Comparison of ENCODE assay signal across 10 cellular contexts in genomic region chr4:94338681-94339351, GRCh38. TPM values are rescaled to one million over a fixed set of nuclear protein-coding genes. Genes with fewer than 3 reads are reported as not detected.
DNase-seq lines count a peak whose midpoint lies in the region; ATAC-seq and TF ChIP-seq lines count a peak whose summit lies in the region.
"Had no signal": no experiment of that assay in that cellular context is flagged by ENCODE, and none has a peak within 500 bp of the region (broad histone marks: within the 10 kb centered on the region; RNA-seq: fewer than 3 reads in every experiment).

No MANE protein-coding gene starts in this region.

- no peaks in the 10 kb centered on the region for H3K9me3 Mint-ChIP-seq in activated CD4-positive, alpha-beta memory T cell treated with anti-CD3 and anti-CD28 coated beads for 36 hours
- no peaks in the 10 kb centered on the region for H3K9me3 Mint-ChIP-seq in Caco-2 (ENCODE audit: unreplicated experiment)
- no peaks in the 10 kb centered on the region for H3K9me3 Mint-ChIP-seq in glutamatergic neuron (ENCODE audit: unreplicated experiment)

- TF ChIP-seq CTCF in Caco-2 (IDR thresholded peaks at IDR 0.05; ENCODE audit: insufficient read depth in 1 of 2, low read depth in 1 of 2, low read length in 1 of 2, severe bottlenecking in 1 of 2, unreplicated experiment in 1 of 2) (no peak), heart right ventricle (IDR thresholded peaks at IDR 0.05) (no peak), glutamatergic neuron (IDR thresholded peaks at IDR 0.05; ENCODE audit: partially characterized antibody, unreplicated experiment) (no peak)

- POLR2A ChIA-PET in activated CD4-positive, alpha-beta memory T cell treated with anti-CD3 and anti-CD28 coated beads for 36 hours (lab: Charles Lee): interaction anchor here (1.2 kb wide), 1 partner anchor 10 kb away, joined by 8 read pairs; no protein-coding TSS in a partner anchor
- POLR2A ChIA-PET in Caco-2 (lab: Charles Lee): no interaction called here

- WGBS in heart right ventricle, 2 donors: 70 to 74% methylated on average over 4 of the region's 4 CpGs

- no peak overlapping the region for H3K27ac ChIP-seq in heart right ventricle
- H3K27ac ChIP-seq: left lung had no signal

- peak overlapping the region; percentile 48 for H3K4me3 Mint-ChIP-seq in activated CD4-positive, alpha-beta memory T cell treated with anti-CD3 and anti-CD28 coated beads for 36 hours
- no peak overlapping the region for H3K4me3 Mint-ChIP-seq in Caco-2 (ENCODE audit: unreplicated experiment)
- no peak overlapping the region for H3K4me3 Mint-ChIP-seq in glutamatergic neuron (ENCODE audit: unreplicated experiment)

- H3K9me3 ChIP-seq in Caco-2 (no peaks in the 10 kb centered on the region), heart right ventricle (no peaks in the 10 kb centered on the region)
- H3K9me3 ChIP-seq: left lung had no signal

- CTCF ChIA-PET in activated CD4-positive, alpha-beta memory T cell treated with anti-CD3 and anti-CD28 coated beads for 36 hours (lab: Charles Lee): interaction anchor here (0.9 to 2.3 kb wide), 4 partner anchors 10 to 68 kb away, joined by 3 to 8 read pairs (median 4); no protein-coding TSS in a partner anchor
- CTCF ChIA-PET in Caco-2 (lab: Charles Lee): interaction anchor here (0.6 kb wide), 1 partner anchor 36 kb away, joined by 3 read pairs; no protein-coding TSS in a partner anchor

- H3K4me1 ChIP-seq in Caco-2: peaks cover 15% of the 10 kb centered on the region
- H3K4me1 ChIP-seq in heart right ventricle: peaks cover 0 to 15% (median 6%) of the 10 kb centered on the region in 9 donors
- H3K4me1 ChIP-seq: left lung had no signal

- ATAC-seq in GM19328 (IDR thresholded peaks at IDR 0.05; ENCODE audit: unreplicated experiment): peak; percentile 65
- ATAC-seq in HG03045 (IDR thresholded peaks at IDR 0.05; ENCODE audit: unreplicated experiment): peak; percentile 61
- no peak for ATAC-seq in heart right ventricle

- DNase-seq in GDM1 (lab: John Stamatoyannopoulos, UW) (peak; percentile 14), Caco-2 (no peak), heart right ventricle (no peak), glutamatergic neuron (no peak), COR-L47 (lab: John Stamatoyannopoulos, UW) (no peak)
- DNase-seq in activated CD4-positive, alpha-beta memory T cell treated with anti-CD3 and anti-CD28 coated beads for 36 hours: no peak
- DNase-seq: DMS153, left lung had no signal

- H3K36me3 ChIP-seq in Caco-2 (ENCODE audit: control insufficient read depth, insufficient read depth, low read length) (no peaks in the 10 kb centered on the region), heart right ventricle (no peaks in the 10 kb centered on the region)
- H3K36me3 ChIP-seq: left lung had no signal

- no TSS peak for BruUV-seq in Caco-2 (replicated peaks; lab: Mats Ljungman, UMichigan)

- H3K4me3 ChIP-seq in Caco-2 (ENCODE audit: low read depth, low read length) (no peak overlapping the region), heart right ventricle (no peak overlapping the region)
- H3K4me3 ChIP-seq: left lung had no signal

- no peaks in the 10 kb centered on the region for H3K27me3 ChIP-seq in Caco-2 (replicated peaks; ENCODE audit: control insufficient read depth, insufficient read depth, low read length)
- H3K27me3 ChIP-seq in heart right ventricle: no peaks in the 10 kb centered on the region
- H3K27me3 ChIP-seq: left lung had no signal

- H3K27ac Mint-ChIP-seq in activated CD4-positive, alpha-beta memory T cell treated with anti-CD3 and anti-CD28 coated beads for 36 hours: peak overlapping the region; percentile 78
- no peak overlapping the region for H3K27ac Mint-ChIP-seq in Caco-2 (ENCODE audit: unreplicated experiment)
- no peak overlapping the region for H3K27ac Mint-ChIP-seq in glutamatergic neuron (ENCODE audit: unreplicated experiment)

- H3K36me3 Mint-ChIP-seq in activated CD4-positive, alpha-beta memory T cell treated with anti-CD3 and anti-CD28 coated beads for 36 hours: no peaks in the 10 kb centered on the region
- H3K36me3 Mint-ChIP-seq in Caco-2 (ENCODE audit: insufficient read depth, unreplicated experiment): no peaks in the 10 kb centered on the region
- no peaks in the 10 kb centered on the region for H3K36me3 Mint-ChIP-seq in glutamatergic neuron (ENCODE audit: unreplicated experiment)

- no peaks in the 10 kb centered on the region for H3K27me3 Mint-ChIP-seq in activated CD4-positive, alpha-beta memory T cell treated with anti-CD3 and anti-CD28 coated beads for 36 hours
- H3K27me3 Mint-ChIP-seq in Caco-2 (ENCODE audit: insufficient read depth, unreplicated experiment): no peaks in the 10 kb centered on the region
- H3K27me3 Mint-ChIP-seq in glutamatergic neuron (ENCODE audit: unreplicated experiment): no peaks in the 10 kb centered on the region

- intact Hi-C loops in activated CD4-positive, alpha-beta memory T cell treated with anti-CD3 and anti-CD28 coated beads for 36 hours (cut with micrococcal nuclease): loop anchor here (1.0 to 5.0 kb wide), 4 partner anchors 10 to 132 kb away; partner anchors contain the start of genes PDLIM5 and SMARCAD1
- intact Hi-C loops in Caco-2 (cut with micrococcal nuclease; ENCODE audit: unreplicated experiment): no loop called here
- intact Hi-C loops in heart right ventricle (cut with DNase I): loop anchor here in 3 of 10 donors (10.0 kb wide), 2 partner anchors 46 to 396 kb away; no protein-coding TSS in a partner anchor

- peaks cover 19% of the 10 kb centered on the region for H3K4me1 Mint-ChIP-seq in activated CD4-positive, alpha-beta memory T cell treated with anti-CD3 and anti-CD28 coated beads for 36 hours (ENCODE audit: low read depth)
- H3K4me1 Mint-ChIP-seq in Caco-2 (ENCODE audit: low read depth, unreplicated experiment) (peaks cover 12% of the 10 kb centered on the region), glutamatergic neuron (ENCODE audit: low read depth, unreplicated experiment) (no peaks in the 10 kb centered on the region)

RNA-seq across cellular contexts. Expression of gene HPGDS, which starts 3.8 kb away (rescaled TPM):
- under 1 TPM in 1 of 2 experiments, not detected in 1; 0.34 TPM for total RNA-seq in activated CD4-positive, alpha-beta memory T cell treated with anti-CD3 and anti-CD28 coated beads for 36 hours
- total RNA-seq in Caco-2 (2022) (not detected in 2 replicates), heart right ventricle (1 to 10 TPM in 7 of 10 donors, under 1 TPM in 3; 0.45 to 3.0 (median 1.1) TPM), glutamatergic neuron (ENCODE audit: unreplicated experiment) (not detected)
- polyA plus RNA-seq in heart right ventricle: under 1 TPM; 0.13 to 0.73 TPM

Comparison
In these comparisons a context has a peak if more than half of its experiments do, and no peak if none do; other contexts are left out.
1. ATAC-seq: peak in GM19328 (single experiment) and HG03045 (single experiment); none in heart right ventricle (0 of 8).